1 cellular context compared by ENCODE assay signal in genomic region chr2:56460508-56460907, GRCh38.
TF ChIP-seq lines count a peak whose summit lies in the region.

No MANE protein-coding gene starts in this region.

TF ChIP-seq in HepG2, 621 proteins besides CTCF, POLR2A, EP300 and RAD21 (continued from another document):
- TF ChIP-seq MXI1 (IDR thresholded peaks at IDR 0.05; ENCODE audit: borderline replicate concordance, low read depth, low read length) (no peak), PHF21A (CRISPR knock-in tag; IDR thresholded peaks at IDR 0.05) (no peak), ARHGAP35 (CRISPR knock-in tag; IDR thresholded peaks at IDR 0.05; ENCODE audit: borderline replicate concordance) (no peak)
